In genomic region chr17:71118039-71118438, GRCh38 we compare ENCODE assay signal across 8 cellular contexts.
DNase-seq lines count a peak whose midpoint lies in the region; ATAC-seq and TF ChIP-seq lines count a peak whose summit lies in the region.

No MANE protein-coding gene starts in this region.

- intact Hi-C loops in heart left ventricle (cut with DNase I): loop anchor here in 9 of 10 donors (1.0 to 10.0 kb wide), 7 partner anchors 344 to 1424 kb away; partner anchors contain the start of gene SOX9 (in 1 of the 9)
- intact Hi-C loops in left ventricle myocardium superior (cut with micrococcal nuclease): no loop called here
- intact Hi-C loops in spleen (cut with DNase I; ENCODE audit: low total_unique reads): loop anchor here (5.0 kb wide), 1 partner anchor 999 kb away; no protein-coding TSS in a partner anchor

- TF ChIP-seq POLR2A in heart left ventricle (IDR thresholded peaks at IDR 0.05) (no peak), spleen (IDR thresholded peaks at IDR 0.05) (no peak)

- H3K79me2 ChIP-seq in OCI-LY3 (ENCODE audit: low read length): no peaks in the 10 kb centered on the region

- no peaks in the 10 kb centered on the region for H3K9me3 ChIP-seq in heart left ventricle
- no peaks in the 10 kb centered on the region for H3K9me3 ChIP-seq in OCI-LY3 (ENCODE audit: insufficient read depth, low read length)
- H3K9me3 ChIP-seq in spleen: peaks cover 0 to 6% (median 0%) of the 10 kb centered on the region in 8 donors
- no peaks in the 10 kb centered on the region for H3K9me3 ChIP-seq in WERI-Rb-1 (ENCODE audit: severe bottlenecking)

- 64 to 68% (median 65%) methylated on average over 4 of the region's 4 CpGs for WGBS in heart left ventricle, 4 donors
- 59 to 82% (median 64%) methylated on average over 4 of the region's 4 CpGs for WGBS in spleen, 5 donors

- H3K27ac ChIP-seq in heart left ventricle: no peak overlapping the region
- no peak overlapping the region for H3K27ac ChIP-seq in OCI-LY3 (ENCODE audit: low read length)
- no peak overlapping the region for H3K27ac ChIP-seq in foreskin keratinocyte
- H3K27ac ChIP-seq in spleen: no peak overlapping the region
- H3K27ac ChIP-seq in WERI-Rb-1: no peak overlapping the region

- H3K36me3 ChIP-seq in heart left ventricle: no peaks in the 10 kb centered on the region
- no peaks in the 10 kb centered on the region for H3K36me3 ChIP-seq in OCI-LY3 (replicated peaks; ENCODE audit: low read depth, low read length)
- H3K36me3 ChIP-seq in spleen: no peaks in the 10 kb centered on the region
- H3K36me3 ChIP-seq in WERI-Rb-1: no peaks in the 10 kb centered on the region

- H3K9ac ChIP-seq in OCI-LY3 (ENCODE audit: low read length): no peak overlapping the region

- TF ChIP-seq CTCF in heart left ventricle (IDR thresholded peaks at IDR 0.05) (peak in 11 of 12 donors; percentile 17 to 50 (median 36)), OCI-LY3 (IDR thresholded peaks at IDR 0.05; ENCODE audit: low read depth, low read length) (peak; percentile 36), foreskin keratinocyte (conservative IDR thresholded peaks at IDR 0.05) (peak; percentile 83), spleen (IDR thresholded peaks at IDR 0.05 in 8 of 11, conservative IDR thresholded peaks at IDR 0.05 in 3 of 11) (peak in 4 of 11 experiments; percentile 8 to 26 (median 20)), WERI-Rb-1 (IDR thresholded peaks at IDR 0.05; ENCODE audit: low read depth, low read length) (no peak; the same call in 1 of the 2 replicates)

- H2AFZ ChIP-seq in OCI-LY3 (ENCODE audit: low read depth, low read length): no peak overlapping the region

- peaks cover 0 to 6% (median 0%) of the 10 kb centered on the region in 9 donors for H3K27me3 ChIP-seq in heart left ventricle
- H3K27me3 ChIP-seq in OCI-LY3 (ENCODE audit: low read depth, low read length): peaks cover 14% of the 10 kb centered on the region
- H3K27me3 ChIP-seq in foreskin keratinocyte: no peaks in the 10 kb centered on the region
- no peaks in the 10 kb centered on the region for H3K27me3 ChIP-seq in spleen (replicated peaks in 1 of 7)
- peaks cover 85% of the 10 kb centered on the region for H3K27me3 ChIP-seq in WERI-Rb-1 (ENCODE audit: insufficient read depth, low read depth, severe bottlenecking)

- no peaks in the 10 kb centered on the region for H3K4me1 ChIP-seq in heart left ventricle
- H3K4me1 ChIP-seq in OCI-LY3 (ENCODE audit: low read length): no peaks in the 10 kb centered on the region
- H3K4me1 ChIP-seq in foreskin keratinocyte: no peaks in the 10 kb centered on the region
- H3K4me1 ChIP-seq in spleen: no peaks in the 10 kb centered on the region

- no peak for ATAC-seq in heart left ventricle
- no peak for ATAC-seq in left ventricle myocardium superior
- ATAC-seq in foreskin keratinocyte: no peak
- ATAC-seq in GM19452 (IDR thresholded peaks at IDR 0.05; ENCODE audit: unreplicated experiment): no peak

- H3K4me2 ChIP-seq in OCI-LY3 (ENCODE audit: low read length): no peak overlapping the region

- H3K4me3 ChIP-seq in heart left ventricle: no peak overlapping the region
- no peak overlapping the region for H3K4me3 ChIP-seq in OCI-LY3 (ENCODE audit: low read length)
- no peak overlapping the region for H3K4me3 ChIP-seq in spleen
- no peak overlapping the region for H3K4me3 ChIP-seq in WERI-Rb-1 (ENCODE audit: low read depth, low read length)

- DNase-seq in heart left ventricle (no peak), left ventricle myocardium superior (no peak), foreskin keratinocyte (peak; percentile 30 to 56), activated gamma-delta T cell (lab: John Stamatoyannopoulos, UW) (no peak), spleen (no peak), WERI-Rb-1 (no peak)

- H4K20me1 ChIP-seq in OCI-LY3 (ENCODE audit: insufficient read depth, low read length): no peaks in the 10 kb centered on the region

Comparison
In these comparisons a context has a peak if more than half of its experiments do, and no peak if none do; other contexts are left out.
1. DNase-seq: peak in foreskin keratinocyte (2 of 2); none in heart left ventricle (0 of 5), left ventricle myocardium superior (single experiment), activated gamma-delta T cell (single experiment), spleen (single experiment) and WERI-Rb-1 (single experiment).